ENCODE assay signal across 9 cellular contexts in the genomic region with DNA sequence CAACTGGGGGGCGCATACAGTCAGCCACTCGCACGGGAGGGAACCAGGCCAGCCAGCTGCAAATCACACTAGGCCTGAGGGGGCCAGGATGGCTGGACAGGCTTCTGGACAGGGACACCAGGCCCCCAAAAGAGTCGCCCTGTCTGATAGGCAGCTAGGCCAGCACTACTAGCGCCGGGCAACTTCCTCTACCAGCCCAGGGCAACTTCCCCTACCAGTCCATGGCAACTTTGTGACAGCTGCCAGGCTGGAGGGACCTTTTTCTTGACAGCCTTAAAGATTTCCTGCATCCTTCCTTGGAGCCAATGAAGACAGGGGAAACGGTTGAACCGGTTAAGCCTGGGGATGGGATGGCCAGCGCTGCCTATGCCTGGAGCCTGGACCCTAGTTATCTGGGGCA. TPM values are rescaled to one million over a fixed set of nuclear protein-coding genes. Genes with fewer than 3 reads are reported as not detected.
A peak's percentile ranks its signal among the peaks of the same experiment; 100 is the strongest.
DNase-seq lines count a peak whose midpoint lies in the region; ATAC-seq, FAIRE-seq and TF ChIP-seq lines count a peak whose summit lies in the region.
"Had no signal": no experiment of that assay in that cellular context is flagged by ENCODE, and none has a peak within 500 bp of the region (broad histone marks: within the 10 kb centered on the region; RNA-seq: fewer than 3 reads in every experiment).

No MANE protein-coding gene starts in this region.

- intact Hi-C loops in Right ventricle myocardium superior (cut with DNase I): no loop called here
- intact Hi-C loops in left cardiac atrium (cut with DNase I): no loop called here
- intact Hi-C loops in ascending aorta (cut with DNase I): no loop called here

- H3K27me3 ChIP-seq in ascending aorta (no peaks in the 10 kb centered on the region), muscle layer of colon (ENCODE audit: control insufficient read depth in 1 of 2, insufficient read depth in 2 of 2, low read length in 2 of 2) (no peaks in the 10 kb centered on the region)

- H3K9me3 ChIP-seq in ascending aorta: no peaks in the 10 kb centered on the region
- H3K9me3 ChIP-seq in muscle layer of colon (ENCODE audit: low read length): no peaks in the 10 kb centered on the region

- H3K36me3 ChIP-seq in ascending aorta: no peaks in the 10 kb centered on the region
- H3K36me3 ChIP-seq in muscle layer of colon (ENCODE audit: insufficient read depth, low read length): no peaks in the 10 kb centered on the region

- no peak for ATAC-seq in Right ventricle myocardium superior (ENCODE audit: poor library complexity)
- no peak for ATAC-seq in left cardiac atrium
- ATAC-seq in GM19328 (IDR thresholded peaks at IDR 0.05; ENCODE audit: unreplicated experiment): no peak
- ATAC-seq in left lobe of liver: no peak

- POLR2A ChIA-PET in HEK293T (lab: Yijun Ruan, JAX): interaction anchor here (1.5 kb wide), 1 partner anchor 49 kb away, joined by 3 read pairs; a partner anchor contains a TSS

- no peak for FAIRE-seq in GM12892 (lab: Jason Lieb, UNC)

- H3K4me3 ChIP-seq in ascending aorta (peak overlapping the region; percentile 46 to 62), muscle layer of colon (ENCODE audit: low read depth in 1 of 2, low read length in 2 of 2) (no peak overlapping the region)

- TF ChIP-seq POLR2A in GM12892 (IDR thresholded peaks at IDR 0.05; ENCODE audit: low read depth, low read length): no peak

- H3K27ac ChIP-seq in ascending aorta (peak overlapping the region; percentile 94 to 97), muscle layer of colon (ENCODE audit: low read depth, low read length) (peak overlapping the region; percentile 91)

- H3K4me1 ChIP-seq in ascending aorta (peaks cover 26 to 58% of the 10 kb centered on the region in 2 donors), muscle layer of colon (ENCODE audit: insufficient read depth, low read length) (peaks cover 83% of the 10 kb centered on the region)

- DNase-seq in Right ventricle myocardium superior (peak; percentile 67), left cardiac atrium (no peak), ascending aorta (ENCODE audit: low spot score in 2 of 2) (no peak), HEK293T (ENCODE audit: extremely low spot score) (no peak), GM12892 (ENCODE audit: insufficient read length) (no peak), left lobe of liver (ENCODE audit: low spot score) (no peak)
- DNase-seq: DMS79 treated with DMSO at 0.1 percent for 48 hours had no signal

- TF ChIP-seq CTCF in ascending aorta (IDR thresholded peaks at IDR 0.05): no peak

- H3K9ac ChIP-seq in muscle layer of colon (ENCODE audit: low read length): peak overlapping the region; percentile 35

- CTCF ChIA-PET in HEK293T (lab: Yijun Ruan, JAX): interaction anchor here (0.6 to 1.1 kb wide), 3 partner anchors 38 to 121 kb away, joined by 3 read pairs; no protein-coding TSS in a partner anchor

TF ChIP-seq in HEK293T, 16 proteins besides CTCF, POLR2A, EP300 and RAD21:
- TF ChIP-seq ELF4 (IDR thresholded peaks at IDR 0.05): no peak
- no peak for TF ChIP-seq ARNT (IDR thresholded peaks at IDR 0.05)
- TF ChIP-seq ZNF384 (IDR thresholded peaks at IDR 0.05): no peak
- TF ChIP-seq CTBP1 (IDR thresholded peaks at IDR 0.05; ENCODE audit: borderline replicate concordance): no peak
- TF ChIP-seq NFRKB (IDR thresholded peaks at IDR 0.05): no peak
- TF ChIP-seq FOXA1 (IDR thresholded peaks at IDR 0.05): no peak
- no peak for TF ChIP-seq HDGF (IDR thresholded peaks at IDR 0.05; ENCODE audit: borderline replicate concordance)
- TF ChIP-seq, protein P1, sequence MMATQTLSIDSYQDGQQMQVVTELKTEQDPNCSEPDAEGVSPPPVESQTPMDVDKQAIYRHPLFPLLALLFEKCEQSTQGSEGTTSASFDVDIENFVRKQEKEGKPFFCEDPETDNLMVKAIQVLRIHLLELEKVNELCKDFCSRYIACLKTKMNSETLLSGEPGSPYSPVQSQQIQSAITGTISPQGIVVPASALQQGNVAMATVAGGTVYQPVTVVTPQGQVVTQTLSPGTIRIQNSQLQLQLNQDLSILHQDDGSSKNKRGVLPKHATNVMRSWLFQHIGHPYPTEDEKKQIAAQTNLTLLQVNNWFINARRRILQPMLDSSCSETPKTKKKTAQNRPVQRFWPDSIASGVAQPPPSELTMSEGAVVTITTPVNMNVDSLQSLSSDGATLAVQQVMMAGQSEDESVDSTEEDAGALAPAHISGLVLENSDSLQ (IDR thresholded peaks at IDR 0.05): no peak
- TF ChIP-seq LEF1 (IDR thresholded peaks at IDR 0.05; ENCODE audit: borderline replicate concordance): no peak
- no peak for TF ChIP-seq SP1 (IDR thresholded peaks at IDR 0.05)
- no peak for TF ChIP-seq FOXK2 (IDR thresholded peaks at IDR 0.05)
- TF ChIP-seq L3MBTL2 (conservative IDR thresholded peaks at IDR 0.05): no peak
- no peak for TF ChIP-seq TARDBP (IDR thresholded peaks at IDR 0.05)
- no peak for TF ChIP-seq SUZ12 (IDR thresholded peaks at IDR 0.05)
- TF ChIP-seq FOXM1 (IDR thresholded peaks at IDR 0.05; ENCODE audit: borderline replicate concordance): no peak
- no peak for TF ChIP-seq BHLHE40 (IDR thresholded peaks at IDR 0.05; ENCODE audit: borderline replicate concordance)

RNA-seq across cellular contexts. Expression of a gene that starts 5.1 kb away (rescaled TPM):
- 4.4 TPM for total RNA-seq in Right ventricle myocardium superior
- 1 to 10 TPM; 3.4 to 6.4 TPM for total RNA-seq in left cardiac atrium
- 131 TPM for total RNA-seq in ascending aorta
- polyA plus RNA-seq in GM12892 (2012; ENCODE audit: missing spikeins): 5.6 TPM
- 4.1 TPM for total RNA-seq in left lobe of liver

RNA-seq across cellular contexts. Expression of a gene that starts 49.1 kb away (rescaled TPM):
- total RNA-seq in Right ventricle myocardium superior (29.3 TPM), left cardiac atrium (10 to 100 TPM; 23.4 to 31.2 TPM), ascending aorta (16.6 TPM), left lobe of liver (359 TPM)
- 2.8 TPM for polyA plus RNA-seq in GM12892 (2012; ENCODE audit: missing spikeins)

Comparison
In these comparisons a context has a peak if more than half of its experiments do, and no peak if none do; other contexts are left out.
1. H3K4me3 ChIP-seq: peak in ascending aorta (2 of 2); none in muscle layer of colon (0 of 2).
2. RNA of a gene that starts 5.1 kb away (total RNA-seq): 131 TPM in ascending aorta (single experiment); 3.4 to 6.4 TPM in left cardiac atrium, 4.4 TPM in Right ventricle myocardium superior (single experiment) and 4.1 TPM in left lobe of liver (single experiment); every median in the first group is over 10 times any median in the second.
3. RNA of a gene that starts 49.1 kb away (total RNA-seq): 359 TPM in left lobe of liver (single experiment); 23.4 to 31.2 TPM in left cardiac atrium, 29.3 TPM in Right ventricle myocardium superior (single experiment) and 16.6 TPM in ascending aorta (single experiment); every median in the first group is over 10 times any median in the second.